9 cellular contexts compared by ENCODE assay signal in the genomic region with DNA sequence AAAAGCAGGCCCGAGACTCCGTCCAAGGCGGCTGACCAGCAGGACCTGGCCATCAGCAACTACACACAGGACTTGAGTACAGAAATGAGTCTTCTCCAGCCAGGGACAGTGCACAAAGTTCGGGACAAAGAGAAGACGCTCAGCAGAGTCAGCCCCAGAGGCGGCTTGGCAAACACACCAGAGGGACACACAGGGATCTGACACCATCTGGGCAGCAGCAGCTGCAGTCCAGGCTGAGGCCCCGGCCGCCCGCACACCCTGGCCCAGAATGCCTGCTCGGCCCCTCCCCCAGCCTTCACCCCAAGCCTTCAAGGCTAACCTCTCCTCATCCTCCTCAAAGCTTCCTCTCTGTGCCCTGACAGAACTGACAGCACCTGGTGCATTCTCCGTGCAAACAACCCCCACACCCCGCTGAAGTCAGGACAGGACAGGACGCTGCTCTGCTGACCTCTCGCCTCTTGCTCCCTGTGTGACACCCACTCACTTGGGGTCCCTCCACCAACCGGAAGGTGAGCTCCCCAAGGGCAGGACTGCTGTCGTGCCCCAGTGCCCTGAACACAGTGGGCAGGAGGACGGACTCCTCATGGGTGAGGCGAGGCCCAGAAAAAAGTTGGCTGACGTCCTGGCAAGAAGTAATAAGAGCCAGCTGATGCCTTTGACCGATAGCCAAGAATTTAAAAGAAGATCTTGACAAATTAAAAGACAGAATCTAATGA.
DNase-seq lines count a peak whose midpoint lies in the region; ATAC-seq, FAIRE-seq and TF ChIP-seq lines count a peak whose summit lies in the region.
"Had no signal": no experiment of that assay in that cellular context is flagged by ENCODE, and none has a peak within 500 bp of the region (broad histone marks: within the 10 kb centered on the region; RNA-seq: fewer than 3 reads in every experiment).

No MANE protein-coding gene starts in this region.

- DNase-seq in GM03348 (ENCODE audit: low spot score), result peak; percentile 75
- no peak for DNase-seq in K562 (ENCODE audit: extremely low read depth in 1 of 4, low spot score in 3 of 4)
- DNase-seq in iris pigment epithelial cell (ENCODE audit: low read depth), result peak; percentile 74
- DNase-seq in activated naive CD4-positive, alpha-beta T cell treated with Interleukin-2 at 50 U/mL for 16 hours, result no peak
- no peak for DNase-seq in HEK293T (ENCODE audit: extremely low spot score)
- no peak for DNase-seq in small intestine
- no peak for DNase-seq in NCI-H2227 (lab: John Stamatoyannopoulos, UW; ENCODE audit: unreplicated experiment)
- DNase-seq: NCI-H2081 treated with DMSO at 0.1 percent for 48 hours had no signal

- H3K4me3 ChIP-seq in K562, result no peak overlapping the region
- peak overlapping the region; percentile 18 to 62 (median 61) for H3K4me3 ChIP-seq in skeletal muscle tissue (ENCODE audit: low read length in 3 of 3)
- no peak overlapping the region for H3K4me3 ChIP-seq in small intestine (ENCODE audit: low read depth in 1 of 2, low read length in 2 of 2)

- H3K27me3 ChIP-seq in K562 (ENCODE audit: control insufficient read depth in 2 of 2, insufficient read depth in 2 of 2, low read length in 2 of 2) (no peaks in the 10 kb centered on the region), skeletal muscle tissue (ENCODE audit: control insufficient read depth in 3 of 3, insufficient read depth in 3 of 3, low read length in 3 of 3) (no peaks in the 10 kb centered on the region), small intestine (ENCODE audit: control insufficient read depth in 2 of 2, insufficient read depth in 2 of 2, low read length in 2 of 2) (no peaks in the 10 kb centered on the region)

- H3K4me1 ChIP-seq in K562 (replicated peaks in 1 of 2; ENCODE audit: control insufficient read depth in 2 of 2, insufficient read depth in 2 of 2, low read length in 2 of 2) (peaks cover 29 to 31% of the 10 kb centered on the region in 2 experiments), skeletal muscle tissue (ENCODE audit: control insufficient read depth in 3 of 3, insufficient read depth in 3 of 3, low read length in 3 of 3) (peaks cover 26 to 41% (median 38%) of the 10 kb centered on the region in 3 donors), small intestine (ENCODE audit: control insufficient read depth in 2 of 2, insufficient read depth in 1 of 2, low read depth in 1 of 2, low read length in 1 of 2) (no peaks in the 10 kb centered on the region)

- peaks cover 27% of the 10 kb centered on the region for H3K79me2 ChIP-seq in K562 (ENCODE audit: control insufficient read depth, insufficient read depth, low read length)

- CTCF ChIA-PET in K562 (lab: Yijun Ruan, JAX; ENCODE audit: low intra/inter-chr PET ratio) (no interaction called here), HEK293T (lab: Yijun Ruan, JAX) (interaction anchor here (0.5 to 0.6 kb wide), 2 partner anchors 233 to 995 kb away, joined by 3 read pairs; a partner anchor contains a TSS)

- TF ChIP-seq POLR2A in K562 (conservative IDR thresholded peaks at IDR 0.05), result no peak

- POLR2A ChIA-PET in K562 (lab: Yijun Ruan, JAX), result interaction anchor here (0.9 to 1.3 kb wide), 4 partner anchors 16 to 41 kb away, joined by 3 to 4 read pairs (median 3); no protein-coding TSS in a partner anchor
- POLR2A ChIA-PET in HEK293T (lab: Yijun Ruan, JAX), result no interaction called here

- 83% methylated on average over 17 of the region's 20 CpGs for WGBS in K562 (ENCODE audit: insufficient coverage, low coverage, missing lambda C conversion rate)
- WGBS in small intestine, 3 donors, result 51 to 53% (median 53%) methylated on average over 20 of the region's 20 CpGs

- H3K36me3 ChIP-seq in K562 (ENCODE audit: control insufficient read depth, insufficient read depth, low read length), result no peaks in the 10 kb centered on the region
- H3K36me3 ChIP-seq in skeletal muscle tissue (ENCODE audit: control insufficient read depth in 3 of 3, insufficient read depth in 3 of 3, low read length in 3 of 3), result no peaks in the 10 kb centered on the region
- no peaks in the 10 kb centered on the region for H3K36me3 ChIP-seq in small intestine (ENCODE audit: control insufficient read depth in 2 of 2, insufficient read depth in 2 of 2, low read length in 2 of 2)

- TF ChIP-seq EP300 in K562 (IDR thresholded peaks at IDR 0.05; ENCODE audit: low read length), result no peak

- TF ChIP-seq RAD21 in K562 (CRISPR knock-in tag; conservative IDR thresholded peaks at IDR 0.05 in 1 of 2, IDR thresholded peaks at IDR 0.05 in 1 of 2), result no peak

- no peaks in the 10 kb centered on the region for H4K20me1 ChIP-seq in K562 (replicated peaks; ENCODE audit: control insufficient read depth, insufficient read depth, low read length)

- H3K27ac ChIP-seq in K562 (ENCODE audit: extremely low read depth, low read depth, low read length) (no peak overlapping the region), skeletal muscle tissue (ENCODE audit: low read depth, low read length) (peak overlapping the region; percentile 82), small intestine (ENCODE audit: low read depth in 1 of 2, low read length in 1 of 2) (peak overlapping the region in 1 of 2 donors; percentile 94)

- FAIRE-seq in K562 (lab: Jason Lieb, UNC), result peak; percentile 52
- FAIRE-seq in small intestine (lab: Jason Lieb, UNC), result no peak

- in situ Hi-C loops in K562 (cut with MboI), result no loop called here

- no peak for TF ChIP-seq CTCF in K562 (IDR thresholded peaks at IDR 0.05 in 2 of 3, conservative IDR thresholded peaks at IDR 0.05 in 1 of 3; ENCODE audit: insufficient read depth in 2 of 3, low read depth in 1 of 3, low read length in 3 of 3)

- no peaks in the 10 kb centered on the region for H3K9me3 ChIP-seq in K562 (replicated peaks; ENCODE audit: control insufficient read depth, insufficient read depth, low read depth, low read length)
- no peaks in the 10 kb centered on the region for H3K9me3 ChIP-seq in skeletal muscle tissue (ENCODE audit: control insufficient read depth in 3 of 3, low read length in 3 of 3)
- H3K9me3 ChIP-seq in small intestine (ENCODE audit: control insufficient read depth, low read depth), result no peaks in the 10 kb centered on the region

- peak overlapping the region; percentile 21; the same call in 1 of the 2 replicates for H2AFZ ChIP-seq in K562 (ENCODE audit: low read depth, low read length)

- no peaks in the 10 kb centered on the region for H3K9me1 ChIP-seq in K562 (ENCODE audit: control insufficient read depth, insufficient read depth, low read length)

- H3K9ac ChIP-seq in K562 (ENCODE audit: insufficient read depth in 1 of 2, low read depth in 2 of 2, low read length in 2 of 2) (peak overlapping the region; percentile 14 to 77; a peak in 2 of 4 replicates), skeletal muscle tissue (ENCODE audit: low read depth in 1 of 3, low read length in 3 of 3) (peak overlapping the region; percentile 69 to 79 (median 71))

- no peak overlapping the region for H3K4me2 ChIP-seq in K562 (ENCODE audit: insufficient read depth, low read length)

- intact Hi-C loops in K562 (cut with micrococcal nuclease), result no loop called here

- ATAC-seq in K562, result peak; percentile 35

- no TSS peak for BruUV-seq in K562 (replicated peaks; lab: Mats Ljungman, UMichigan)

TF ChIP-seq in K562, 482 proteins besides CTCF, POLR2A, EP300 and RAD21 (continues in another document):
- TF ChIP-seq, protein P1, sequence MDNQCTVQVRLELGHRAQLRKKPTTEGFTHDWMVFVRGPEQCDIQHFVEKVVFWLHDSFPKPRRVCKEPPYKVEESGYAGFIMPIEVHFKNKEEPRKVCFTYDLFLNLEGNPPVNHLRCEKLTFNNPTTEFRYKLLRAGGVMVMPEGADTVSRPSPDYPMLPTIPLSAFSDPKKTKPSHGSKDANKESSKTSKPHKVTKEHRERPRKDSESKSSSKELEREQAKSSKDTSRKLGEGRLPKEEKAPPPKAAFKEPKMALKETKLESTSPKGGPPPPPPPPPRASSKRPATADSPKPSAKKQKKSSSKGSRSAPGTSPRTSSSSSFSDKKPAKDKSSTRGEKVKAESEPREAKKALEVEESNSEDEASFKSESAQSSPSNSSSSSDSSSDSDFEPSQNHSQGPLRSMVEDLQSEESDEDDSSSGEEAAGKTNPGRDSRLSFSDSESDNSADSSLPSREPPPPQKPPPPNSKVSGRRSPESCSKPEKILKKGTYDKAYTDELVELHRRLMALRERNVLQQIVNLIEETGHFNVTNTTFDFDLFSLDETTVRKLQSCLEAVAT (IDR thresholded peaks at IDR 0.05), result no peak
- no peak for TF ChIP-seq ZNF232 (CRISPR knock-in tag; IDR thresholded peaks at IDR 0.05)

TF ChIP-seq in HEK293T, 16 proteins besides CTCF, POLR2A, EP300 and RAD21:
- no peak for TF ChIP-seq BHLHE40 (IDR thresholded peaks at IDR 0.05; ENCODE audit: borderline replicate concordance)
- TF ChIP-seq LEF1 (IDR thresholded peaks at IDR 0.05; ENCODE audit: borderline replicate concordance), result no peak
- TF ChIP-seq ARNT (IDR thresholded peaks at IDR 0.05), result no peak
- no peak for TF ChIP-seq FOXA1 (IDR thresholded peaks at IDR 0.05)
- TF ChIP-seq SUZ12 (IDR thresholded peaks at IDR 0.05), result no peak
- no peak for TF ChIP-seq L3MBTL2 (conservative IDR thresholded peaks at IDR 0.05)
- no peak for TF ChIP-seq NFRKB (IDR thresholded peaks at IDR 0.05)
- no peak for TF ChIP-seq HDGF (IDR thresholded peaks at IDR 0.05; ENCODE audit: borderline replicate concordance)
- no peak for TF ChIP-seq FOXM1 (IDR thresholded peaks at IDR 0.05; ENCODE audit: borderline replicate concordance)
- TF ChIP-seq, protein P2, sequence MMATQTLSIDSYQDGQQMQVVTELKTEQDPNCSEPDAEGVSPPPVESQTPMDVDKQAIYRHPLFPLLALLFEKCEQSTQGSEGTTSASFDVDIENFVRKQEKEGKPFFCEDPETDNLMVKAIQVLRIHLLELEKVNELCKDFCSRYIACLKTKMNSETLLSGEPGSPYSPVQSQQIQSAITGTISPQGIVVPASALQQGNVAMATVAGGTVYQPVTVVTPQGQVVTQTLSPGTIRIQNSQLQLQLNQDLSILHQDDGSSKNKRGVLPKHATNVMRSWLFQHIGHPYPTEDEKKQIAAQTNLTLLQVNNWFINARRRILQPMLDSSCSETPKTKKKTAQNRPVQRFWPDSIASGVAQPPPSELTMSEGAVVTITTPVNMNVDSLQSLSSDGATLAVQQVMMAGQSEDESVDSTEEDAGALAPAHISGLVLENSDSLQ (IDR thresholded peaks at IDR 0.05), result no peak
- no peak for TF ChIP-seq ELF4 (IDR thresholded peaks at IDR 0.05)
- no peak for TF ChIP-seq ZNF384 (IDR thresholded peaks at IDR 0.05)
- no peak for TF ChIP-seq SP1 (IDR thresholded peaks at IDR 0.05)
- TF ChIP-seq CTBP1 (IDR thresholded peaks at IDR 0.05; ENCODE audit: borderline replicate concordance), result no peak
- no peak for TF ChIP-seq FOXK2 (IDR thresholded peaks at IDR 0.05)
- TF ChIP-seq TARDBP (IDR thresholded peaks at IDR 0.05), result no peak
TF ChIP-seq in HEK293T: peak in this region for 0.

Comparison
In these comparisons a context has a peak if more than half of its experiments do, and no peak if none do; other contexts are left out.
1. DNase-seq: peak in GM03348 (single experiment) and iris pigment epithelial cell (single experiment); none in K562 (0 of 4), activated naive CD4-positive, alpha-beta T cell treated with Interleukin-2 at 50 U/mL for 16 hours (single experiment), HEK293T (single experiment), small intestine (single experiment) and NCI-H2227 (single experiment).
2. H3K4me3 ChIP-seq: peak in skeletal muscle tissue (3 of 3); none in K562 (single experiment) and small intestine (0 of 2).